Comparison of ENCODE assay signal across 17 cellular contexts in genomic region chr3:10515884-10516495, GRCh38. TPM values are rescaled to one million over a fixed set of nuclear protein-coding genes. Genes with fewer than 3 reads are reported as not detected.
A peak's percentile ranks its signal among the peaks of the same experiment; 100 is the strongest.
DNase-seq lines count a peak whose midpoint lies in the region; ATAC-seq and TF ChIP-seq lines count a peak whose summit lies in the region.
"Had no signal": no experiment of that assay in that cellular context is flagged by ENCODE, and none has a peak within 500 bp of the region (broad histone marks: within the 10 kb centered on the region; RNA-seq: fewer than 3 reads in every experiment).

No MANE protein-coding gene starts in this region.

- no peaks in the 10 kb centered on the region for H3K36me3 ChIP-seq in psoas muscle (ENCODE audit: insufficient read depth in 1 of 2, low read depth in 1 of 2)
- no peaks in the 10 kb centered on the region for H3K36me3 ChIP-seq in tibial nerve
- H3K36me3 ChIP-seq: adrenal gland had no signal

- peaks cover 0 to 5% (median 0%) of the 10 kb centered on the region in 5 experiments for H3K9me3 Mint-ChIP-seq in brain
- no peaks in the 10 kb centered on the region for H3K9me3 Mint-ChIP-seq in activated CD4-positive, alpha-beta T cell treated with anti-CD3 and anti-CD28 coated beads, Interleukin-2, amount 10 ng/mL, durations not matched to agents 24 days and 14 days
- H3K9me3 Mint-ChIP-seq: CD4-positive, alpha-beta memory T cell; stimulated activated effector memory CD8-positive, alpha-beta T cell treated with anti-CD3 and anti-CD28 coated beads, Interleukin-12 subunit alpha, Interleukin-12 subunit beta, amount 100 ng/mL, for 72 hours had no signal

- no peak overlapping the region for H3K4me3 ChIP-seq in GM12875 (ENCODE audit: low read depth, low read length)
- no peak overlapping the region for H3K4me3 ChIP-seq in psoas muscle
- no peak overlapping the region for H3K4me3 ChIP-seq in tibial nerve
- H3K4me3 ChIP-seq: adrenal gland had no signal

- peaks cover 35% of the 10 kb centered on the region for H3K4me1 ChIP-seq in psoas muscle
- no peaks in the 10 kb centered on the region for H3K4me1 ChIP-seq in tibial nerve
- H3K4me1 ChIP-seq: adrenal gland had no signal

- DNase-seq in psoas muscle (no peak), tibial nerve (ENCODE audit: low spot score in 2 of 2) (no peak)
- no peak for DNase-seq in activated CD4-positive, alpha-beta T cell treated with anti-CD3 and anti-CD28 coated beads, Interleukin-2, amount 10 ng/mL, durations not matched to agents 24 days and 14 days
- DNase-seq in activated CD4-positive, alpha-beta T cell treated with anti-CD3 and anti-CD28 coated beads for 1 hour: no peak
- DNase-seq: activated CD4-positive, alpha-beta T cell treated with anti-CD3 and anti-CD28 coated beads for 36 hours; CD4-positive, alpha-beta memory T cell; glutamatergic neuron; NK-92 treated with Interleukin-12 subunit alpha and Interleukin-12 subunit beta, amount 100 ng/mL, for 24 hours; retina; stimulated activated CD4-positive, alpha-beta T cell treated with anti-CD3 and anti-CD28 coated beads, Interleukin-4, amount 100 ng/mL, for 4 hours had no signal

- H3K9me3 ChIP-seq in psoas muscle (no peaks in the 10 kb centered on the region), tibial nerve (no peaks in the 10 kb centered on the region)
- H3K9me3 ChIP-seq: adrenal gland had no signal

- TF ChIP-seq CTCF in GM12875 (IDR thresholded peaks at IDR 0.05; ENCODE audit: borderline replicate concordance, insufficient read depth, low read depth, low read length): 0 out of 2 replicates have a peak, but pooled peaks have one; percentile 11
- TF ChIP-seq CTCF in LNCAP (IDR thresholded peaks at IDR 0.05): peak; percentile 42; the same call in 1 of the 2 replicates
- TF ChIP-seq CTCF in brain (conservative IDR thresholded peaks at IDR 0.05): no peak
- no peak for TF ChIP-seq CTCF in psoas muscle (IDR thresholded peaks at IDR 0.05)
- TF ChIP-seq CTCF in tibial nerve (IDR thresholded peaks at IDR 0.05): no peak

- no peak for TF ChIP-seq EP300 in tibial nerve (IDR thresholded peaks at IDR 0.05)

- H3K4me3 Mint-ChIP-seq in brain: no peak overlapping the region
- H3K4me3 Mint-ChIP-seq in activated CD4-positive, alpha-beta T cell treated with anti-CD3 and anti-CD28 coated beads, Interleukin-2, amount 10 ng/mL, durations not matched to agents 24 days and 14 days: no peak overlapping the region
- H3K4me3 Mint-ChIP-seq: activated CD4-positive, alpha-beta T cell treated with anti-CD3 and anti-CD28 coated beads for 36 hours; CD4-positive, alpha-beta memory T cell; stimulated activated effector memory CD8-positive, alpha-beta T cell treated with anti-CD3 and anti-CD28 coated beads, Interleukin-12 subunit alpha, Interleukin-12 subunit beta, amount 100 ng/mL, for 72 hours had no signal

- TF ChIP-seq POLR2A in tibial nerve (IDR thresholded peaks at IDR 0.05): no peak

- H3K27ac Mint-ChIP-seq in brain: peak overlapping the region in 3 of 5 experiments; percentile 1 to 23 (median 1)
- no peak overlapping the region for H3K27ac Mint-ChIP-seq in activated CD4-positive, alpha-beta T cell treated with anti-CD3 and anti-CD28 coated beads, Interleukin-2, amount 10 ng/mL, durations not matched to agents 24 days and 14 days
- H3K27ac Mint-ChIP-seq: activated CD4-positive, alpha-beta T cell treated with anti-CD3 and anti-CD28 coated beads for 36 hours; stimulated activated effector memory CD8-positive, alpha-beta T cell treated with anti-CD3 and anti-CD28 coated beads, Interleukin-12 subunit alpha, Interleukin-12 subunit beta, amount 100 ng/mL, for 72 hours had no signal

- H3K27ac ChIP-seq in psoas muscle: peak overlapping the region; percentile 0
- H3K27ac ChIP-seq in tibial nerve: no peak overlapping the region
- H3K27ac ChIP-seq: adrenal gland, epithelial cell of prostate had no signal

- 63 to 74% (median 68%) methylated on average over 7 of the region's 7 CpGs for WGBS in psoas muscle, 3 donors
- WGBS in tibial nerve, 2 donors: 60 to 62% methylated on average over 7 of the region's 7 CpGs

- intact Hi-C loops in psoas muscle (cut with DNase I): no loop called here
- intact Hi-C loops in activated CD4-positive, alpha-beta T cell treated with anti-CD3 and anti-CD28 coated beads, Interleukin-2, amount 10 ng/mL, durations not matched to agents 24 days and 14 days (cut with micrococcal nuclease): no loop called here

- H3K27me3 ChIP-seq in psoas muscle (ENCODE audit: insufficient read depth in 3 of 3, low read length in 2 of 3): no peaks in the 10 kb centered on the region
- H3K27me3 ChIP-seq in tibial nerve: no peaks in the 10 kb centered on the region
- H3K27me3 ChIP-seq: adrenal gland had no signal

- H3K27me3 Mint-ChIP-seq in brain: no peaks in the 10 kb centered on the region
- H3K27me3 Mint-ChIP-seq in activated CD4-positive, alpha-beta T cell treated with anti-CD3 and anti-CD28 coated beads, Interleukin-2, amount 10 ng/mL, durations not matched to agents 24 days and 14 days: peaks cover 4% of the 10 kb centered on the region

- peaks cover 33% of the 10 kb centered on the region for H3K4me1 Mint-ChIP-seq in brain
- no peaks in the 10 kb centered on the region for H3K4me1 Mint-ChIP-seq in activated CD4-positive, alpha-beta T cell treated with anti-CD3 and anti-CD28 coated beads, Interleukin-2, amount 10 ng/mL, durations not matched to agents 24 days and 14 days
- H3K4me1 Mint-ChIP-seq: activated CD4-positive, alpha-beta T cell treated with anti-CD3 and anti-CD28 coated beads for 36 hours; CD4-positive, alpha-beta memory T cell had no signal

- no peak for ATAC-seq in psoas muscle
- ATAC-seq: activated CD4-positive, alpha-beta T cell treated with anti-CD3 and anti-CD28 coated beads for 36 hours; stimulated activated effector memory CD8-positive, alpha-beta T cell treated with anti-CD3 and anti-CD28 coated beads, Interleukin-12 subunit alpha, Interleukin-12 subunit beta, amount 100 ng/mL, for 72 hours had no signal

- H3K36me3 Mint-ChIP-seq in brain: no peaks in the 10 kb centered on the region
- no peaks in the 10 kb centered on the region for H3K36me3 Mint-ChIP-seq in activated CD4-positive, alpha-beta T cell treated with anti-CD3 and anti-CD28 coated beads, Interleukin-2, amount 10 ng/mL, durations not matched to agents 24 days and 14 days (ENCODE audit: low read depth)
- H3K36me3 Mint-ChIP-seq: CD4-positive, alpha-beta memory T cell; stimulated activated effector memory CD8-positive, alpha-beta T cell treated with anti-CD3 and anti-CD28 coated beads, Interleukin-12 subunit alpha, Interleukin-12 subunit beta, amount 100 ng/mL, for 72 hours had no signal

RNA-seq across cellular contexts. Expression of gene ATP2B2, which starts 10.6 kb away (rescaled TPM):
- 13.9 TPM for polyA plus RNA-seq in brain (ENCODE audit: insufficient read depth, low read depth, low replicate concordance)
- total RNA-seq in psoas muscle: 1 to 10 TPM in 3 of 4 donors, under 1 TPM in 1; 0.36 to 6.5 (median 4.1) TPM
- polyA plus RNA-seq in psoas muscle: under 1 TPM; 0.08 to 0.77 (median 0.49) TPM
- 1 to 10 TPM in 2 of 4 donors, under 1 TPM in 2; 0.42 to 2.0 (median 1.1) TPM for total RNA-seq in tibial nerve
- 0.31 TPM in 1 of 2 replicates, not detected in the other for total RNA-seq in activated CD4-positive, alpha-beta T cell treated with anti-CD3 and anti-CD28 coated beads, Interleukin-2, amount 10 ng/mL, durations not matched to agents 24 days and 14 days
- total RNA-seq: CD4-positive, alpha-beta memory T cell; kidney epithelial cell had no signal
- polyA plus RNA-seq: CD4-positive, alpha-beta memory T cell had no signal

Comparison
In these comparisons a context has a peak if more than half of its experiments do, and no peak if none do; other contexts are left out.
1. CTCF ChIP-seq: peak in GM12875 (single experiment) and LNCAP (single experiment); none in brain (0 of 2), psoas muscle (single experiment) and tibial nerve (0 of 5).